Comparison of ENCODE assay signal across 25 cellular contexts in the genomic region with DNA sequence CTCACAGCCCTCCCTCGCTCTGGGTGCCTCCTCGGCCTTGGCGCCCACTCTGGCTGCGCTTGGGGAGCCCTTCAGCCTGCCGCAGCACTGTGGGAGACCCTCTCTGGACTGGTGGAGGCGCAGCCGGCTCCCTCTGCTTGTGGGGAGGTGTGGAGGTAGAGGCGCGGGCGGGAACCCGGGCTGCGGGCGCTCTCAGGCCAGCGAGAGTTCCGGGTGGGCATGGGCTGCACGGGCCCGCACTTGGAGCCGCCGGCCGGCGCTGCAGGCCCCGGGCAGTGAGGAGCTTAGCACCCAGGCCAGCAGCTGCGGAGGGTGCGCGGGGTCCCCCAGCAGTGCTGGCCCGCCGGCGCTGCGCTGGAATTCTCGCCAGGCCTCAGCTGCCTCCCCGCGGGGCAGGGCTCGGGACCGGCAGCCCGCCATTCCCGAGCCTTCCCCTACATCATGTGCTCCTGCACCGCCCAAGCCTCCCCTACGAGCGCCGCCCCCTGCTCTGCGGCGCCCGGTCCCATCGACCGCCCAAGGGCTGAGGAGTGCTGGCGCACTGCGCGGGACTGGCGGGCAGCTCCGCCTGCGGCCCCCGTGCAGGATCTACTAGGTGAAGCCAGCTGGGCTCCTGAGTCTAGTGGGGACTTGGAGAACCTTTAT.
"Had no signal": no experiment of that assay in that cellular context is flagged by ENCODE, and none has a peak within 500 bp of the region (broad histone marks: within the 10 kb centered on the region; RNA-seq: fewer than 3 reads in every experiment).

No MANE protein-coding gene starts in this region.

- H3K27me3 ChIP-seq: colonic mucosa, gastrocnemius medialis, heart right ventricle, left lung had no signal

- DNase-seq: colonic mucosa; cortex of kidney; effector CD8-positive, alpha-beta T cell; effector memory CD8-positive, alpha-beta T cell; endodermal cell; erythroblast; esophagus squamous epithelium; foreskin fibroblast; foreskin melanocyte; gastrocnemius medialis; glutamatergic neuron; head of caudate nucleus; heart right ventricle; hippocampal formation; kidney glomerular epithelial cell; left colon; left ventricle myocardium superior; lower lobe of right lung; mesenchymal stem cell; mucosa of descending colon had no signal

- H3K27ac ChIP-seq: colonic mucosa, epithelial cell of prostate, esophagus squamous epithelium, gastrocnemius medialis, heart right ventricle, left lung, lower lobe of right lung had no signal

- H3K4me3 Mint-ChIP-seq: dendritic cell treated with granulocyte-macrophage colony-stimulating factor and Interleukin-4, amounts not matched to agents 40 ng/mL and 50 ng/mL, for 4 days; effector memory CD8-positive, alpha-beta T cell; endodermal cell; mesothelial cell of epicardium had no signal

- H3K9me3 ChIP-seq: colonic mucosa, esophagus squamous epithelium, gastrocnemius medialis, heart right ventricle, left lung, lower lobe of right lung, mucosa of descending colon had no signal

- H3K27me3 Mint-ChIP-seq: dendritic cell treated with granulocyte-macrophage colony-stimulating factor and Interleukin-4, amounts not matched to agents 40 ng/mL and 50 ng/mL, for 4 days; effector memory CD8-positive, alpha-beta T cell had no signal

- ATAC-seq: effector memory CD8-positive, alpha-beta T cell; esophagus mucosa; gastrocnemius medialis; heart right ventricle; left colon; left lung; left ventricle myocardium superior; lower lobe of right lung; mucosa of descending colon had no signal

- H3K9me3 Mint-ChIP-seq: dendritic cell treated with granulocyte-macrophage colony-stimulating factor and Interleukin-4, amounts not matched to agents 40 ng/mL and 50 ng/mL, for 4 days; effector memory CD8-positive, alpha-beta T cell; mesothelial cell of epicardium had no signal

- H3K27ac Mint-ChIP-seq: dendritic cell treated with granulocyte-macrophage colony-stimulating factor and Interleukin-4, amounts not matched to agents 40 ng/mL and 50 ng/mL, for 4 days; effector memory CD8-positive, alpha-beta T cell; endodermal cell; mesothelial cell of epicardium had no signal

- H3K36me3 ChIP-seq: colonic mucosa, esophagus squamous epithelium, gastrocnemius medialis, heart right ventricle, left lung, lower lobe of right lung had no signal

- H3K4me3 ChIP-seq: colonic mucosa, esophagus squamous epithelium, gastrocnemius medialis, heart right ventricle, left lung, lower lobe of right lung, mucosa of descending colon had no signal

- H3K36me3 Mint-ChIP-seq: mesothelial cell of epicardium had no signal

- H3K4me1 ChIP-seq: colonic mucosa, gastrocnemius medialis, heart right ventricle, lower lobe of right lung had no signal
